ENCODE assay signal across 15 cellular contexts in the genomic region with DNA sequence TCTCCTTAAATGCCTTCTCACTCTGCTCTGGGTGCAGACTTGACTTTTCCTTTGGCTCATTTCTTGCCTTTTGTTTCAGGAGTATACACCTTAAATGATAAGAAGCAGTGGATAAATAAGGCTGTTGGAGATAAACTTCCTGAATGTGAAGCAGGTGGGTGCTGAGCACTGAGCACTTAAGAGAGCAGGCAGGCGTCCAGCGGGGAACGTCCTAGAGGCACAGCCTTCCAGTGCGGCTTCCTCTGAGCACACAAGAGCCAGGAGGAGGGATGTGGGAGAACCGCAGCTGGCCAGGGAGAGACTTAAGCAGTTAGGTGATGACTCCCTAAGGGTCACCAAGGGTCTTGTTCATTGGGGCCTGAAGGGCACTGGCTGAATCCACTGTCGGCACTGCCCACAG. TPM values are rescaled to one million over a fixed set of nuclear protein-coding genes. Genes with fewer than 3 reads are reported as not detected.
DNase-seq lines count a peak whose midpoint lies in the region; ATAC-seq, FAIRE-seq and TF ChIP-seq lines count a peak whose summit lies in the region.
"Not testable (repeated sequence)": the region's sequence is repeated elsewhere in the genome, so short reads cannot be mapped to it uniquely, and the experiment has no call there.
"Had no signal": no experiment of that assay in that cellular context is flagged by ENCODE, and none has a peak within 500 bp of the region (broad histone marks: within the 10 kb centered on the region; RNA-seq: fewer than 3 reads in every experiment).

No MANE protein-coding gene starts in this region.

- not testable (repeated sequence) for H3K27ac ChIP-seq in lower lobe of right lung, pancreas

- not testable (repeated sequence) for H3K9me3 ChIP-seq in lower lobe of right lung, pancreas

- H3K4me1 ChIP-seq in lower lobe of right lung, pancreas: not testable (repeated sequence)

- H3K4me3 ChIP-seq in lower lobe of right lung, pancreas: not testable (repeated sequence)

- intact Hi-C loops in Right ventricle myocardium superior (cut with DNase I); left ventricle myocardium superior (cut with micrococcal nuclease); left colon (cut with DNase I, micrococcal nuclease); lower lobe of right lung (cut with DNase I); pancreas (cut with DNase I): not testable (repeated sequence)

- not testable (repeated sequence) for H3K27me3 ChIP-seq in lower lobe of right lung (ENCODE audit: low read depth); pancreas

- FAIRE-seq in colon (lab: Jason Lieb, UNC): peak; percentile 10
- not testable (repeated sequence) for FAIRE-seq in pancreas (lab: Jason Lieb, UNC)

- not testable (repeated sequence) for DNase-seq in Right ventricle myocardium superior, left ventricle myocardium superior, left colon, lower lobe of right lung, pancreas

- WGBS in pancreas, 2 donors: 36 to 47% methylated on average over 1 to 2 of the region's 6 CpGs

- TF ChIP-seq CTCF in lower lobe of right lung (IDR thresholded peaks at IDR 0.05); pancreas (IDR thresholded peaks at IDR 0.05): not testable (repeated sequence)

- H3K36me3 ChIP-seq in lower lobe of right lung, pancreas: not testable (repeated sequence)

- peak; percentile 71 for ATAC-seq in Right ventricle myocardium superior (ENCODE audit: poor library complexity)
- peak; percentile 84 for ATAC-seq in left ventricle myocardium superior
- ATAC-seq in left colon: peak; percentile 82
- peak; percentile 43 to 72 for ATAC-seq in lower lobe of right lung
- peak in 3 of 4 donors; percentile 35 to 80 (median 59) for ATAC-seq in pancreas

RNA-seq across cellular contexts. Expression of a gene that starts 3.0 kb away (rescaled TPM):
- total RNA-seq in Right ventricle myocardium superior: 6.4 TPM
- total RNA-seq in left ventricle myocardium superior: 80.3 TPM
- not detected for total RNA-seq in left colon
- 66.8 TPM for total RNA-seq in lower lobe of right lung
- 10 to 100 TPM in 1 of 6 donors, 1 to 10 TPM in 2, under 1 TPM in 3; 0.08 to 22.5 (median 0.92) TPM for total RNA-seq in pancreas
- polyA plus RNA-seq in pancreas: 10 to 100 TPM in 1 of 2 donors, 1 to 10 TPM in 1; 1.5 to 43.5 TPM
- total RNA-seq: A673; CD4-positive, alpha-beta memory T cell; CD4-positive, CD25-positive, alpha-beta regulatory T cell; CD8-positive, alpha-beta memory T cell; Daoy; G401 had no signal
- polyA plus RNA-seq: AG04450; CD4-positive, alpha-beta memory T cell; CD4-positive, CD25-positive, alpha-beta regulatory T cell; CD8-positive, alpha-beta memory T cell; GM12878 had no signal

RNA-seq across cellular contexts. Expression of a gene that starts 5.7 kb away (rescaled TPM):
- total RNA-seq in Right ventricle myocardium superior: 87.8 TPM
- 94.9 TPM for total RNA-seq in left ventricle myocardium superior
- total RNA-seq in left colon: not detected
- total RNA-seq in lower lobe of right lung: 1.8 TPM
- not detected for total RNA-seq in pancreas
- polyA plus RNA-seq in pancreas: 1 to 10 TPM in 1 of 2 donors, under 1 TPM in 1; 0.85 to 1.2 TPM
- total RNA-seq: A673; CD4-positive, alpha-beta memory T cell; CD4-positive, CD25-positive, alpha-beta regulatory T cell; CD8-positive, alpha-beta memory T cell; Daoy; G401; GM12878 had no signal
- polyA plus RNA-seq: AG04450; CD14-positive monocyte; CD4-positive, alpha-beta memory T cell; CD8-positive, alpha-beta memory T cell had no signal

RNA-seq across cellular contexts. Expression of a gene that starts 36.1 kb away (rescaled TPM):
- 6.9 TPM for total RNA-seq in Right ventricle myocardium superior
- total RNA-seq in left ventricle myocardium superior: 5.4 TPM
- 10 to 100 TPM in 1 of 2 donors, 1 to 10 TPM in 1; 8.8 to 10.4 TPM for total RNA-seq in left colon
- 14.4 TPM for total RNA-seq in lower lobe of right lung
- 1 to 10 TPM; 5.3 to 9.6 (median 6.9) TPM for total RNA-seq in pancreas
- 1 to 10 TPM; 5.7 to 7.2 TPM for polyA plus RNA-seq in pancreas

RNA-seq across cellular contexts. Expression of a gene that starts 36.3 kb away (rescaled TPM):
- total RNA-seq in Right ventricle myocardium superior (38.1 TPM), left ventricle myocardium superior (43.1 TPM), left colon (10 to 100 TPM; 52.0 to 61.5 TPM), lower lobe of right lung (52.5 TPM), pancreas (10 to 100 TPM; 16.3 to 31.6 (median 22.6) TPM)
- polyA plus RNA-seq in pancreas: 10 to 100 TPM; 63.1 to 68.2 TPM

RNA-seq across cellular contexts. Expression of a gene that starts 48.8 kb away (rescaled TPM):
- 8.3 TPM for total RNA-seq in Right ventricle myocardium superior
- total RNA-seq in left ventricle myocardium superior: 6.1 TPM
- 1 to 10 TPM; 5.6 to 6.3 TPM for total RNA-seq in left colon
- 8.2 TPM for total RNA-seq in lower lobe of right lung
- total RNA-seq in pancreas: 1 to 10 TPM; 2.2 to 5.2 (median 4.0) TPM
- polyA plus RNA-seq in pancreas: 1 to 10 TPM; 4.2 to 4.6 TPM

Comparison
In these comparisons a context has a peak if more than half of its experiments do, and no peak if none do; other contexts are left out.
1. RNA of a gene that starts 5.7 kb away (total RNA-seq): 94.9 TPM in left ventricle myocardium superior (single experiment) and 87.8 TPM in Right ventricle myocardium superior (single experiment); 1.8 TPM in lower lobe of right lung (single experiment), not detected in left colon and not detected in pancreas; every median in the first group is over 10 times any median in the second.
2. Peak in every context shown above with its lines, with median percentiles within 50 percentile points of each other: ATAC-seq.